2 cellular contexts compared by ENCODE assay signal in the genomic region with DNA sequence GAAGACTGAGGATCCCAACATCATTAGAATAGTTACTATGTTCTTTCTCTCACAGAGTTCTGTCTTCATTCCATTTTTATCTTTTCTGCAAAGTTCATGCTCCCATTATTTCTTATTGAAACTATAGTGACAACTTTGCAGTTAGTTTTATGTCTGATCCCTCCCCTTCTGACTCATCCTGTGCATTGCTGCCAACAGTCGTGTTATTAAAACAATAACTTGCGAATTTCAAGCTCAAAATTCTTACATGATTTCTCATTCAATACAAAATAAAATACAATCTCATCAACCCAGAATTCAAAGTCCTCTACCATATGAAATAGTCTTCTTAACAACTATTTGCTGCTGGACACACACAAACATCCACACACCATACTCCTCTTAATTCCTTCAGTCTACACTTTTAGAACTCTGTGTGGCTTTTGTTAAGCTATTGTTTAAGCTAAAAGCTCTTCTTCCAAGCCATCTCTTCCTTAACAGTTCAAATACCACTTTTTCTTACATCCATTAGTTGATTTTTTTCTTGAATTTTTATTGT.
TF ChIP-seq lines count a peak whose summit lies in the region.

No MANE protein-coding gene starts in this region.

TF ChIP-seq in IMR-90, 13 proteins besides CTCF, POLR2A, EP300 and RAD21 (continued from another document):
- TF ChIP-seq, protein P1, sequence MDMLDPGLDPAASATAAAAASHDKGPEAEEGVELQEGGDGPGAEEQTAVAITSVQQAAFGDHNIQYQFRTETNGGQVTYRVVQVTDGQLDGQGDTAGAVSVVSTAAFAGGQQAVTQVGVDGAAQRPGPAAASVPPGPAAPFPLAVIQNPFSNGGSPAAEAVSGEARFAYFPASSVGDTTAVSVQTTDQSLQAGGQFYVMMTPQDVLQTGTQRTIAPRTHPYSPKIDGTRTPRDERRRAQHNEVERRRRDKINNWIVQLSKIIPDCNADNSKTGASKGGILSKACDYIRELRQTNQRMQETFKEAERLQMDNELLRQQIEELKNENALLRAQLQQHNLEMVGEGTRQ (IDR thresholded peaks at IDR 0.05; ENCODE audit: low read depth, low read length): no peak

TF ChIP-seq in GM23338, 12 proteins besides CTCF, POLR2A, EP300 and RAD21 (continued from another document):
- TF ChIP-seq, protein P2, sequence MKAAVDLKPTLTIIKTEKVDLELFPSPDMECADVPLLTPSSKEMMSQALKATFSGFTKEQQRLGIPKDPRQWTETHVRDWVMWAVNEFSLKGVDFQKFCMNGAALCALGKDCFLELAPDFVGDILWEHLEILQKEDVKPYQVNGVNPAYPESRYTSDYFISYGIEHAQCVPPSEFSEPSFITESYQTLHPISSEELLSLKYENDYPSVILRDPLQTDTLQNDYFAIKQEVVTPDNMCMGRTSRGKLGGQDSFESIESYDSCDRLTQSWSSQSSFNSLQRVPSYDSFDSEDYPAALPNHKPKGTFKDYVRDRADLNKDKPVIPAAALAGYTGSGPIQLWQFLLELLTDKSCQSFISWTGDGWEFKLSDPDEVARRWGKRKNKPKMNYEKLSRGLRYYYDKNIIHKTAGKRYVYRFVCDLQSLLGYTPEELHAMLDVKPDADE (IDR thresholded peaks at IDR 0.05): no peak
- TF ChIP-seq ZNF114 (CRISPR knock-in tag; IDR thresholded peaks at IDR 0.05) (no peak), POLR2AphosphoS5 (IDR thresholded peaks at IDR 0.05; ENCODE audit: low read depth) (no peak), STAT1 (IDR thresholded peaks at IDR 0.05; ENCODE audit: unreplicated experiment) (no peak), CREB1 (CRISPR knock-in tag; IDR thresholded peaks at IDR 0.05; ENCODE audit: low read depth) (no peak), JUNB (IDR thresholded peaks at IDR 0.05; ENCODE audit: unreplicated experiment) (no peak), EZH2phosphoT487 (IDR thresholded peaks at IDR 0.05; ENCODE audit: unreplicated experiment) (no peak), ZNF331 (CRISPR knock-in tag; IDR thresholded peaks at IDR 0.05; ENCODE audit: low read depth) (no peak)
- TF ChIP-seq, protein P3, sequence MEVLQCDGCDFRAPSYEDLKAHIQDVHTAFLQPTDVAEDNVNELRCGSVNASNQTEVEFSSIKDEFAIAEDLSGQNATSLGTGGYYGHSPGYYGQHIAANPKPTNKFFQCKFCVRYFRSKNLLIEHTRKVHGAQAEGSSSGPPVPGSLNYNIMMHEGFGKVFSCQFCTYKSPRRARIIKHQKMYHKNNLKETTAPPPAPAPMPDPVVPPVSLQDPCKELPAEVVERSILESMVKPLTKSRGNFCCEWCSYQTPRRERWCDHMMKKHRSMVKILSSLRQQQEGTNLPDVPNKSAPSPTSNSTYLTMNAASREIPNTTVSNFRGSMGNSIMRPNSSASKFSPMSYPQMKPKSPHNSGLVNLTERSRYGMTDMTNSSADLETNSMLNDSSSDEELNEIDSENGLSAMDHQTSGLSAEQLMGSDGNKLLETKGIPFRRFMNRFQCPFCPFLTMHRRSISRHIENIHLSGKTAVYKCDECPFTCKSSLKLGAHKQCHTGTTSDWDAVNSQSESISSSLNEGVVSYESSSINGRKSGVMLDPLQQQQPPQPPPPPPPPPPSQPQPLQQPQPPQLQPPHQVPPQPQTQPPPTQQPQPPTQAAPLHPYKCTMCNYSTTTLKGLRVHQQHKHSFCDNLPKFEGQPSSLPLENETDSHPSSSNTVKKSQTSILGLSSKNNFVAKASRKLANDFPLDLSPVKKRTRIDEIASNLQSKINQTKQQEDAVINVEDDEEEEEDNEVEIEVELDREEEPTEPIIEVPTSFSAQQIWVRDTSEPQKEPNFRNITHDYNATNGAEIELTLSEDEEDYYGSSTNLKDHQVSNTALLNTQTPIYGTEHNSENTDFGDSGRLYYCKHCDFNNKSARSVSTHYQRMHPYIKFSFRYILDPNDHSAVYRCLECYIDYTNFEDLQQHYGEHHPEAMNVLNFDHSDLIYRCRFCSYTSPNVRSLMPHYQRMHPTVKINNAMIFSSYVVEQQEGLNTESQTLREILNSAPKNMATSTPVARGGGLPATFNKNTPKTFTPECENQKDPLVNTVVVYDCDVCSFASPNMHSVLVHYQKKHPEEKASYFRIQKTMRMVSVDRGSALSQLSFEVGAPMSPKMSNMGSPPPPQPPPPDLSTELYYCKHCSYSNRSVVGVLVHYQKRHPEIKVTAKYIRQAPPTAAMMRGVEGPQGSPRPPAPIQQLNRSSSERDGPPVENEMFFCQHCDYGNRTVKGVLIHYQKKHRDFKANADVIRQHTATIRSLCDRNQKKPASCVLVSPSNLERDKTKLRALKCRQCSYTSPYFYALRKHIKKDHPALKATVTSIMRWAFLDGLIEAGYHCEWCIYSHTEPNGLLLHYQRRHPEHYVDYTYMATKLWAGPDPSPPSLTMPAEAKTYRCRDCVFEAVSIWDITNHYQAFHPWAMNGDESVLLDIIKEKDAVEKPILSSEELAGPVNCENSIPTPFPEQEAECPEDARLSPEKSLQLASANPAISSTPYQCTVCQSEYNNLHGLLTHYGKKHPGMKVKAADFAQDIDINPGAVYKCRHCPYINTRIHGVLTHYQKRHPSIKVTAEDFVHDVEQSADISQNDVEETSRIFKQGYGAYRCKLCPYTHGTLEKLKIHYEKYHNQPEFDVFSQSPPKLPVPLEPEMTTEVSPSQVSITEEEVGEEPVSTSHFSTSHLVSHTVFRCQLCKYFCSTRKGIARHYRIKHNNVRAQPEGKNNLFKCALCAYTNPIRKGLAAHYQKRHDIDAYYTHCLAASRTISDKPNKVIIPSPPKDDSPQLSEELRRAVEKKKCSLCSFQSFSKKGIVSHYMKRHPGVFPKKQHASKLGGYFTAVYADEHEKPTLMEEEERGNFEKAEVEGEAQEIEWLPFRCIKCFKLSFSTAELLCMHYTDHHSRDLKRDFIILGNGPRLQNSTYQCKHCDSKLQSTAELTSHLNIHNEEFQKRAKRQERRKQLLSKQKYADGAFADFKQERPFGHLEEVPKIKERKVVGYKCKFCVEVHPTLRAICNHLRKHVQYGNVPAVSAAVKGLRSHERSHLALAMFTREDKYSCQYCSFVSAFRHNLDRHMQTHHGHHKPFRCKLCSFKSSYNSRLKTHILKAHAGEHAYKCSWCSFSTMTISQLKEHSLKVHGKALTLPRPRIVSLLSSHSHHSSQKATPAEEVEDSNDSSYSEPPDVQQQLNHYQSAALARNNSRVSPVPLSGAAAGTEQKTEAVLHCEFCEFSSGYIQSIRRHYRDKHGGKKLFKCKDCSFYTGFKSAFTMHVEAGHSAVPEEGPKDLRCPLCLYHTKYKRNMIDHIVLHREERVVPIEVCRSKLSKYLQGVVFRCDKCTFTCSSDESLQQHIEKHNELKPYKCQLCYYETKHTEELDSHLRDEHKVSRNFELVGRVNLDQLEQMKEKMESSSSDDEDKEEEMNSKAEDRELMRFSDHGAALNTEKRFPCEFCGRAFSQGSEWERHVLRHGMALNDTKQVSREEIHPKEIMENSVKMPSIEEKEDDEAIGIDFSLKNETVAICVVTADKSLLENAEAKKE (CRISPR knock-in tag; IDR thresholded peaks at IDR 0.05): no peak
- TF ChIP-seq, protein P4, sequence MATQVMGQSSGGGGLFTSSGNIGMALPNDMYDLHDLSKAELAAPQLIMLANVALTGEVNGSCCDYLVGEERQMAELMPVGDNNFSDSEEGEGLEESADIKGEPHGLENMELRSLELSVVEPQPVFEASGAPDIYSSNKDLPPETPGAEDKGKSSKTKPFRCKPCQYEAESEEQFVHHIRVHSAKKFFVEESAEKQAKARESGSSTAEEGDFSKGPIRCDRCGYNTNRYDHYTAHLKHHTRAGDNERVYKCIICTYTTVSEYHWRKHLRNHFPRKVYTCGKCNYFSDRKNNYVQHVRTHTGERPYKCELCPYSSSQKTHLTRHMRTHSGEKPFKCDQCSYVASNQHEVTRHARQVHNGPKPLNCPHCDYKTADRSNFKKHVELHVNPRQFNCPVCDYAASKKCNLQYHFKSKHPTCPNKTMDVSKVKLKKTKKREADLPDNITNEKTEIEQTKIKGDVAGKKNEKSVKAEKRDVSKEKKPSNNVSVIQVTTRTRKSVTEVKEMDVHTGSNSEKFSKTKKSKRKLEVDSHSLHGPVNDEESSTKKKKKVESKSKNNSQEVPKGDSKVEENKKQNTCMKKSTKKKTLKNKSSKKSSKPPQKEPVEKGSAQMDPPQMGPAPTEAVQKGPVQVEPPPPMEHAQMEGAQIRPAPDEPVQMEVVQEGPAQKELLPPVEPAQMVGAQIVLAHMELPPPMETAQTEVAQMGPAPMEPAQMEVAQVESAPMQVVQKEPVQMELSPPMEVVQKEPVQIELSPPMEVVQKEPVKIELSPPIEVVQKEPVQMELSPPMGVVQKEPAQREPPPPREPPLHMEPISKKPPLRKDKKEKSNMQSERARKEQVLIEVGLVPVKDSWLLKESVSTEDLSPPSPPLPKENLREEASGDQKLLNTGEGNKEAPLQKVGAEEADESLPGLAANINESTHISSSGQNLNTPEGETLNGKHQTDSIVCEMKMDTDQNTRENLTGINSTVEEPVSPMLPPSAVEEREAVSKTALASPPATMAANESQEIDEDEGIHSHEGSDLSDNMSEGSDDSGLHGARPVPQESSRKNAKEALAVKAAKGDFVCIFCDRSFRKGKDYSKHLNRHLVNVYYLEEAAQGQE (IDR thresholded peaks at IDR 0.05; ENCODE audit: unreplicated experiment): no peak
